19 cellular contexts compared by ENCODE assay signal in genomic region chr14:34297786-34298520, GRCh38.
A peak's percentile ranks its signal among the peaks of the same experiment; 100 is the strongest.
DNase-seq lines count a peak whose midpoint lies in the region; ATAC-seq and TF ChIP-seq lines count a peak whose summit lies in the region.
"Had no signal": no experiment of that assay in that cellular context is flagged by ENCODE, and none has a peak within 500 bp of the region (broad histone marks: within the 10 kb centered on the region; RNA-seq: fewer than 3 reads in every experiment).

No MANE protein-coding gene starts in this region.

- H3K18ac ChIP-seq in trophoblast cell (ENCODE audit: low read length): no peak overlapping the region

- peak overlapping the region; percentile 48 for H2BK5ac ChIP-seq in trophoblast cell (ENCODE audit: low read depth, low read length, poor library complexity)

- no peaks in the 10 kb centered on the region for H3K36me3 ChIP-seq in HCT116 (ENCODE audit: control insufficient read depth in 1 of 2, insufficient read depth in 2 of 2, low read length in 2 of 2)
- H3K36me3 ChIP-seq in trophoblast cell (ENCODE audit: control insufficient read depth in 1 of 2, insufficient read depth in 2 of 2, low read length in 2 of 2): no peaks in the 10 kb centered on the region
- H3K36me3 ChIP-seq: transverse colon had no signal

- peak overlapping the region; percentile 27 for H2BK120ac ChIP-seq in trophoblast cell (ENCODE audit: insufficient read depth, low read length, poor library complexity)

- H3K9me3 ChIP-seq in HCT116 (ENCODE audit: control insufficient read depth in 1 of 2, insufficient read depth in 1 of 2, low read depth in 1 of 2, low read length in 2 of 2) (no peaks in the 10 kb centered on the region), trophoblast cell (ENCODE audit: insufficient read depth, low read depth, low read length) (peaks cover 2% of the 10 kb centered on the region)
- H3K9me3 ChIP-seq: transverse colon had no signal

- no peak overlapping the region for H2BK12ac ChIP-seq in trophoblast cell (ENCODE audit: low read length)

- peak; percentile 47 for ATAC-seq in HCT116
- peak; percentile 98 for ATAC-seq in esophagus mucosa
- ATAC-seq in HG03442 (IDR thresholded peaks at IDR 0.05; ENCODE audit: unreplicated experiment): no peak
- ATAC-seq in GM21717 (IDR thresholded peaks at IDR 0.05; ENCODE audit: unreplicated experiment): no peak
- ATAC-seq: Right ventricle myocardium inferior; stimulated activated naive CD8-positive, alpha-beta T cell treated with anti-CD3 and anti-CD28 coated beads, Interleukin-15, amount 100 ng/mL, for 72 hours had no signal

- DNase-seq in HCT116 (ENCODE audit: low read depth, low spot score) (no peak), NCI-H69 (lab: John Stamatoyannopoulos, UW) (peak; percentile 25), trophoblast cell (peak; percentile 64 to 80), dermis blood vessel endothelial cell (no peak)
- DNase-seq: activated CD4-positive, alpha-beta T cell treated with anti-CD3 and anti-CD28 coated beads, Interleukin-2, amount 50 U/mL, for 1 hour; amniotic stem cell; NCI-H1048; NCI-H2081; NCI-H524 treated with DMSO at 0.1 percent for 48 hours; stimulated activated CD4-positive, alpha-beta T cell treated with anti-CD3 and anti-CD28 coated beads, Interleukin-4, amount 100 ng/mL, for 1 hour; stimulated activated naive CD8-positive, alpha-beta T cell treated with anti-CD3 and anti-CD28 coated beads, Interleukin-15, amount 100 ng/mL, for 72 hours; transverse colon had no signal

- H3K4me1 ChIP-seq in HCT116 (ENCODE audit: control insufficient read depth in 1 of 2, insufficient read depth in 2 of 2, low read length in 2 of 2) (peaks cover 9% of the 10 kb centered on the region in 2 experiments), trophoblast cell (ENCODE audit: control insufficient read depth in 1 of 2, insufficient read depth in 2 of 2, low read length in 2 of 2) (no peaks in the 10 kb centered on the region)

- H3K79me2 ChIP-seq in HCT116 (ENCODE audit: insufficient read depth, low read length) (no peaks in the 10 kb centered on the region), trophoblast cell (ENCODE audit: control insufficient read depth, insufficient read depth, low read length, poor library complexity) (no peaks in the 10 kb centered on the region)

- H3K23ac ChIP-seq in trophoblast cell (ENCODE audit: low read length): no peak overlapping the region

- no TSS peak for BruUV-seq in HCT116 (replicated peaks; lab: Mats Ljungman, UMichigan)

- H3K27me3 ChIP-seq in HCT116 (ENCODE audit: insufficient read depth, low read length) (no peaks in the 10 kb centered on the region), trophoblast cell (ENCODE audit: insufficient read depth, low read length) (no peaks in the 10 kb centered on the region)
- H3K27me3 ChIP-seq: transverse colon had no signal

- no peak for TF ChIP-seq POLR2A in HCT116 (IDR thresholded peaks at IDR 0.05; ENCODE audit: borderline replicate concordance, extremely low read depth, insufficient read depth, insufficient read length)

- WGBS in trophoblast cell (ENCODE audit: extremely low coverage, insufficient coverage, insufficient read length): no CpG with 5 or more reads among the region's 6 CpGs

- intact Hi-C loops in HCT116 (cut with micrococcal nuclease): no loop called here

- no peaks in the 10 kb centered on the region for H3K79me1 ChIP-seq in trophoblast cell (ENCODE audit: low read length)

- no peaks in the 10 kb centered on the region for H4K20me1 ChIP-seq in HCT116 (ENCODE audit: insufficient read depth)

- H3K4me2 ChIP-seq in HCT116 (ENCODE audit: low read length) (peak overlapping the region; percentile 35), trophoblast cell (ENCODE audit: low read length) (no peak overlapping the region)

- H4K12ac ChIP-seq in trophoblast cell (ENCODE audit: low read depth, low read length): no peak overlapping the region

- H4K91ac ChIP-seq in trophoblast cell (ENCODE audit: low read depth, low read length): peak overlapping the region; percentile 38

- no peak overlapping the region for H2AK5ac ChIP-seq in trophoblast cell (ENCODE audit: low read length)

- CTCF ChIA-PET in HCT116 (lab: Charles Lee): interaction anchor here (0.7 to 1.2 kb wide), 3 partner anchors 69 to 449 kb away, joined by 3 to 5 read pairs (median 3); no protein-coding TSS in a partner anchor

- H3K4me3 ChIP-seq in HCT116 (replicated peaks in 1 of 2; ENCODE audit: low read depth in 1 of 2, low read length in 2 of 2): no peak overlapping the region
- H3K4me3 ChIP-seq in trophoblast cell (ENCODE audit: low read depth, low read length): no peak overlapping the region
- H3K4me3 ChIP-seq: skin epidermis, transverse colon had no signal

- no peak overlapping the region for H3K27ac ChIP-seq in HCT116 (ENCODE audit: low read depth, low read length)
- H3K27ac ChIP-seq in trophoblast cell (ENCODE audit: low read depth, low read length): no peak overlapping the region
- H3K27ac ChIP-seq: HL-60, transverse colon, VCaP had no signal

- RAD21 ChIA-PET in HCT116 (lab: Charles Lee; ENCODE audit: low non-redundant PET in 1 of 2, low total read pairs in 2 of 2, uncharacterized antibody in 2 of 2, unreplicated experiment in 2 of 2): no interaction called here

- no peak overlapping the region for H3K4ac ChIP-seq in trophoblast cell (ENCODE audit: low read depth, low read length)

- H2AFZ ChIP-seq in HCT116 (ENCODE audit: low read depth, low read length, poor library complexity, severe bottlenecking) (peak overlapping the region; percentile 85), trophoblast cell (ENCODE audit: insufficient read depth, low read length, poor library complexity) (no peak overlapping the region)

- no peak overlapping the region for H3K14ac ChIP-seq in trophoblast cell (ENCODE audit: low read length)

- no peak for TF ChIP-seq RAD21 in HCT116 (IDR thresholded peaks at IDR 0.05; ENCODE audit: low read depth)

- POLR2A ChIA-PET in HCT116 (lab: Charles Lee): no interaction called here

- H3K9ac ChIP-seq in HCT116 (ENCODE audit: low read length) (no peak overlapping the region), trophoblast cell (ENCODE audit: low read length) (no peak overlapping the region)

- H4K8ac ChIP-seq in trophoblast cell (ENCODE audit: low read depth, low read length): no peak overlapping the region

- TF ChIP-seq CTCF in HCT116 (IDR thresholded peaks at IDR 0.05 in 2 of 3, conservative IDR thresholded peaks at IDR 0.05 in 1 of 3; ENCODE audit: borderline replicate concordance in 1 of 3, insufficient read depth in 1 of 3, low read depth in 2 of 3, low read length in 2 of 3): no peak

- H3K9me2 ChIP-seq in HCT116 (ENCODE audit: insufficient read depth): no peaks in the 10 kb centered on the region

TF ChIP-seq in HCT116, 20 proteins besides CTCF, POLR2A, EP300 and RAD21:
- no peak for TF ChIP-seq FOSL1 (IDR thresholded peaks at IDR 0.05; ENCODE audit: low read depth)
- TF ChIP-seq SP1 (IDR thresholded peaks at IDR 0.05; ENCODE audit: low read depth): no peak
- no peak for TF ChIP-seq SIN3A (IDR thresholded peaks at IDR 0.05; ENCODE audit: low read depth)
- TF ChIP-seq JUND (IDR thresholded peaks at IDR 0.05): no peak
- TF ChIP-seq ZBTB33 (IDR thresholded peaks at IDR 0.05; ENCODE audit: extremely low read depth, insufficient replicate concordance, low read length): no peak

Comparison
In these comparisons a context has a peak if more than half of its experiments do, and no peak if none do; other contexts are left out.
1. ATAC-seq: peak in HCT116 (single experiment) and esophagus mucosa (single experiment); none in HG03442 (single experiment) and GM21717 (single experiment).
2. DNase-seq: peak in NCI-H69 (single experiment) and trophoblast cell (2 of 2); none in HCT116 (single experiment) and dermis blood vessel endothelial cell (single experiment).